In genomic region chr1:169368406-169368769, GRCh38 we compare ENCODE assay signal across 8 cellular contexts. TPM values are rescaled to one million over a fixed set of nuclear protein-coding genes. Genes with fewer than 3 reads are reported as not detected.
DNase-seq lines count a peak whose midpoint lies in the region; ATAC-seq and TF ChIP-seq lines count a peak whose summit lies in the region.

No MANE protein-coding gene starts in this region.

- in situ Hi-C loops in ACHN (cut with HindIII; ENCODE audit: low pct_ligation_motif_present, low pct_unique_long_range_greater_than_20kb, low sequenced_read_pairs): no loop called here

- H3K4me3 ChIP-seq in right lobe of liver (peak overlapping the region; percentile 65 to 72 (median 70)), thymus (ENCODE audit: low read length) (peak overlapping the region; percentile 73)

- H3K27ac ChIP-seq in caudate nucleus (ENCODE audit: low read depth, low read length) (peak overlapping the region; percentile 74), right lobe of liver (peak overlapping the region; percentile 58 to 80 (median 65)), thymus (ENCODE audit: low read depth) (peak overlapping the region; percentile 86)

- no peaks in the 10 kb centered on the region for H3K9me3 ChIP-seq in right lobe of liver
- no peaks in the 10 kb centered on the region for H3K9me3 ChIP-seq in thymus (ENCODE audit: control insufficient read depth)

- TF ChIP-seq CTCF in right lobe of liver (IDR thresholded peaks at IDR 0.05): no peak

- H3K36me3 ChIP-seq in right lobe of liver: peaks cover 0 to 14% (median 0%) of the 10 kb centered on the region in 4 donors
- no peaks in the 10 kb centered on the region for H3K36me3 ChIP-seq in thymus (ENCODE audit: control insufficient read depth, insufficient read depth)

- DNase-seq in ACHN (peak; percentile 25), caudate nucleus (lab: John Stamatoyannopoulos, UW) (peak in 7 of 61 donors; percentile 14 to 53 (median 32)), right lobe of liver (peak in 2 of 3 donors; percentile 28 to 44), hepatic stellate cell (ENCODE audit: low spot score) (no peak)

- ATAC-seq in GM21717 (IDR thresholded peaks at IDR 0.05; ENCODE audit: unreplicated experiment) (peak; percentile 23), SK-N-SH treated with all-trans-retinoic acid at 6 μM for 48 hours (peak; percentile 17), right lobe of liver (peak; percentile 5 to 19 (median 12)), GM21619 (IDR thresholded peaks at IDR 0.05; ENCODE audit: unreplicated experiment) (no peak)

- H3K4me1 ChIP-seq in right lobe of liver: peaks cover 0 to 8% (median 0%) of the 10 kb centered on the region in 4 donors
- H3K4me1 ChIP-seq in thymus (ENCODE audit: control insufficient read depth, insufficient read depth, low read length): peaks cover 6% of the 10 kb centered on the region

- H3K27me3 ChIP-seq in right lobe of liver (no peaks in the 10 kb centered on the region), thymus (ENCODE audit: control insufficient read depth, insufficient read depth) (no peaks in the 10 kb centered on the region)

- under 1% methylated on average over 16 of the region's 16 CpGs for WGBS in right lobe of liver (ENCODE audit: insufficient coverage, low coverage, low lambda C conversion rate, missing lambda C conversion rate)
- WGBS in thymus: under 1% methylated on average over 16 of the region's 16 CpGs

- no peak for TF ChIP-seq POLR2A in right lobe of liver (IDR thresholded peaks at IDR 0.05)

- intact Hi-C loops in right lobe of liver (cut with DNase I): no loop called here

TF ChIP-seq in SK-N-SH treated with all-trans-retinoic acid at 6 μM for 48 hours, 23 proteins besides CTCF, POLR2A, EP300 and RAD21:
- TF ChIP-seq TSHZ2 (CRISPR knock-in tag; IDR thresholded peaks at IDR 0.05) (no peak), SNAI2 (CRISPR knock-in tag; IDR thresholded peaks at IDR 0.05) (no peak), ZFP3 (CRISPR knock-in tag; IDR thresholded peaks at IDR 0.05) (no peak), CSRNP3 (CRISPR knock-in tag; IDR thresholded peaks at IDR 0.05) (no peak), POU6F1 (CRISPR knock-in tag; IDR thresholded peaks at IDR 0.05; ENCODE audit: borderline replicate concordance, low read depth) (no peak), ZNF565 (CRISPR knock-in tag; conservative IDR thresholded peaks at IDR 0.05; ENCODE audit: low read depth) (no peak)

RNA-seq across cellular contexts. Expression of gene BLZF1, which starts 0.4 kb away (rescaled TPM):
- 10 to 100 TPM in 3 of 6 experiments, 1 to 10 TPM in 3; 8.2 to 13.2 (median 10.1) TPM for total RNA-seq in right lobe of liver
- polyA plus RNA-seq in thymus: 16.8 TPM

RNA-seq across cellular contexts. Expression of gene NME7, which starts 0.8 kb away (rescaled TPM):
- 1 to 10 TPM; 2.0 to 6.5 (median 5.3) TPM for total RNA-seq in right lobe of liver
- polyA plus RNA-seq in thymus: 14.9 TPM

RNA-seq across cellular contexts. Expression of gene CCDC181, which starts 58.9 kb away (rescaled TPM):
- total RNA-seq in right lobe of liver: under 1 TPM in 1 of 6 experiments, not detected in 5; 0.15 TPM
- polyA plus RNA-seq in thymus: 0.68 TPM
